Comparison of ENCODE assay signal across 26 cellular contexts in genomic region chr4:56051710-56052075, GRCh38.
"Had no signal": no experiment of that assay in that cellular context is flagged by ENCODE, and none has a peak within 500 bp of the region (broad histone marks: within the 10 kb centered on the region; RNA-seq: fewer than 3 reads in every experiment).

No MANE protein-coding gene starts in this region.

- H3K4me3 ChIP-seq: adrenal gland, breast epithelium had no signal

- H3K36me3 ChIP-seq: adrenal gland, breast epithelium had no signal

- ATAC-seq: activated CD8-positive, alpha-beta T cell treated with anti-CD3 and anti-CD28 coated beads, Interleukin-2, amount 10 ng/mL, durations not matched to agents 7 days and 5 days; Panc1; Right ventricle myocardium inferior; WTC11 had no signal

- H3K27ac ChIP-seq: adrenal gland, breast epithelium, SK-N-MC had no signal

- H3K27ac Mint-ChIP-seq: activated CD8-positive, alpha-beta T cell treated with anti-CD3 and anti-CD28 coated beads, Interleukin-2, amount 10 ng/mL, durations not matched to agents 7 days and 5 days; activated naive CD8-positive, alpha-beta T cell treated with anti-CD3 and anti-CD28 coated beads, Interleukin-2, amount 10 ng/mL, durations not matched to agents 7 days and 5 days; T-helper 1 cell treated with Interleukin-12 subunit alpha and Interleukin-12 subunit beta and Interleukin-4 antibody, amounts not matched to agents 30 μg/mL and 1 μg/mL, for 36 hours had no signal

- H3K27me3 ChIP-seq: adrenal gland had no signal

- H3K9me3 Mint-ChIP-seq: activated naive CD8-positive, alpha-beta T cell treated with anti-CD3 and anti-CD28 coated beads, Interleukin-2, amount 10 ng/mL, durations not matched to agents 7 days and 5 days; T-helper 1 cell treated with Interleukin-12 subunit alpha and Interleukin-12 subunit beta and Interleukin-4 antibody, amounts not matched to agents 30 μg/mL and 1 μg/mL, for 36 hours; WTC11 had no signal

- DNase-seq: activated CD4-positive, alpha-beta T cell treated with anti-CD3 and anti-CD28 coated beads for 48 hours; activated CD4-positive, alpha-beta T cell treated with anti-CD3 and anti-CD28 coated beads, Interleukin-2, amount 50 U/mL, for 4 hours; activated CD4-positive, CD25-positive, alpha-beta regulatory T cell treated with anti-CD3 and anti-CD28 coated beads, Interleukin-2, amount 50 U/mL, for 72 hours; activated CD8-positive, alpha-beta memory T cell treated with anti-CD3 and anti-CD28 coated beads, Interleukin-2, amount 50 U/mL, for 48 hours; activated CD8-positive, alpha-beta T cell treated with anti-CD3 and anti-CD28 coated beads, Interleukin-2, amount 10 ng/mL, durations not matched to agents 7 days and 5 days; activated naive CD4-positive, alpha-beta T cell treated with anti-CD3 and anti-CD28 coated beads, Interleukin-2, amount 50 U/mL, for 16 hours; activated naive CD8-positive, alpha-beta T cell treated with anti-CD3 and anti-CD28 coated beads, Interleukin-2, amount 10 ng/mL, durations not matched to agents 7 days and 5 days; activated T-cell treated with anti-CD3 and anti-CD28 coated beads, Interleukin-2, amount 50 U/mL, for 1 hour; adrenal gland; anterior cingulate cortex; caudate nucleus; Karpas-422; MM.1S; NCI-H1105; NCI-H1436; NCI-H1694 treated with DMSO at 0.1 percent for 48 hours; NCI-H2029 treated with DMSO at 0.1 percent for 48 hours; NCI-H510A treated with DMSO at 0.1 percent for 48 hours; NK-92 treated with Interleukin-12 subunit alpha and Interleukin-12 subunit beta, amount 100 ng/mL, for 24 hours; RPMI8226 had no signal

- H3K9me3 ChIP-seq: adrenal gland, breast epithelium had no signal

- H3K4me3 Mint-ChIP-seq: activated CD8-positive, alpha-beta T cell treated with anti-CD3 and anti-CD28 coated beads, Interleukin-2, amount 10 ng/mL, durations not matched to agents 7 days and 5 days; activated naive CD8-positive, alpha-beta T cell treated with anti-CD3 and anti-CD28 coated beads, Interleukin-2, amount 10 ng/mL, durations not matched to agents 7 days and 5 days; T-helper 1 cell treated with Interleukin-12 subunit alpha and Interleukin-12 subunit beta and Interleukin-4 antibody, amounts not matched to agents 30 μg/mL and 1 μg/mL, for 36 hours had no signal

- H3K36me3 Mint-ChIP-seq: activated naive CD8-positive, alpha-beta T cell treated with anti-CD3 and anti-CD28 coated beads, Interleukin-2, amount 10 ng/mL, durations not matched to agents 7 days and 5 days; WTC11 had no signal
